Comparison of ENCODE assay signal across 16 cellular contexts in the genomic region with DNA sequence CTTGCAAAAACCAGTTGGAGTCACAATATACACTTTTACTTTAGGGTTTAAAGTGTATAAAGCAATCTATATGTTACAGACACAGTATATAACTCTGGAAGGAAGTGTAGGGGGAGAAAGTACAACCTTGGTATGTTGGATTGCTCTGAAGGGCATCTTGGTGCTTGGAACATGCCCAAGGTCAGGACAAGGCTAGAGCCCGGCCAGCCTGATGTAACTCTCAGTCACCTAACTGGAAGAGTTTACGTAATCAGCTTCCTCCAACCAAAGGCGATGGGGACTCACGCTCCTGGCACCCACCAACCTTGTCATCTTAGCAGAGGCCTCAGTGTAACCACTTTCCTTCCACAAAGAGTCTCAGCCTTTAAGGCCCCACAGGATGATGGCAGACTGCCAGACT.
A peak's percentile ranks its signal among the peaks of the same experiment; 100 is the strongest.
DNase-seq lines count a peak whose midpoint lies in the region; ATAC-seq, FAIRE-seq and TF ChIP-seq lines count a peak whose summit lies in the region.
"Had no signal": no experiment of that assay in that cellular context is flagged by ENCODE, and none has a peak within 500 bp of the region (broad histone marks: within the 10 kb centered on the region; RNA-seq: fewer than 3 reads in every experiment).

No MANE protein-coding gene starts in this region.

- 37% methylated on average over 4 of the region's 4 CpGs for WGBS in liver
- 100% methylated on average over 2 of the region's 4 CpGs for WGBS in HepG2 (ENCODE audit: low lambda C conversion rate)
- 27% methylated on average over 4 of the region's 4 CpGs for WGBS in K562 (ENCODE audit: insufficient coverage, low coverage, missing lambda C conversion rate)
- 51 to 53% methylated on average over 4 of the region's 4 CpGs for WGBS in pancreas, 2 donors

- TF ChIP-seq EP300 in HepG2 (IDR thresholded peaks at IDR 0.05; ENCODE audit: low read depth in 2 of 2, low read length in 2 of 2) (no peak), HepG2 (CRISPR knock-in tag; IDR thresholded peaks at IDR 0.05; ENCODE audit: borderline replicate concordance) (no peak), K562 (IDR thresholded peaks at IDR 0.05; ENCODE audit: low read length) (no peak)

- TF ChIP-seq RAD21 in liver (IDR thresholded peaks at IDR 0.05) (peak in 1 of 2 donors; percentile 6), HepG2 (CRISPR knock-in tag; IDR thresholded peaks at IDR 0.05) (no peak), K562 (CRISPR knock-in tag; conservative IDR thresholded peaks at IDR 0.05 in 1 of 2, IDR thresholded peaks at IDR 0.05 in 1 of 2) (no peak)

- CTCF ChIA-PET in HepG2 (lab: Yijun Ruan, JAX; ENCODE audit: low intra/inter-chr PET ratio, low total read pairs): no interaction called here
- CTCF ChIA-PET in K562 (lab: Yijun Ruan, JAX; ENCODE audit: low intra/inter-chr PET ratio): no interaction called here

- in situ Hi-C loops in HepG2 (cut with HindIII; ENCODE audit: extremely low pct_ligation_motif_present, low pct_unique_long_range_greater_than_20kb): no loop called here
- in situ Hi-C loops in K562 (cut with MboI): no loop called here
- in situ Hi-C loops in ACHN (cut with HindIII; ENCODE audit: low pct_ligation_motif_present, low pct_unique_long_range_greater_than_20kb, low sequenced_read_pairs): no loop called here

- POLR2A ChIA-PET in HepG2 (lab: Yijun Ruan, JAX): no interaction called here
- POLR2A ChIA-PET in K562 (lab: Yijun Ruan, JAX): no interaction called here

- H3K4me2 ChIP-seq in HepG2 (ENCODE audit: low read depth, low read length) (no peak overlapping the region), K562 (ENCODE audit: insufficient read depth, low read length) (no peak overlapping the region)
- H3K4me2 ChIP-seq: BLaER1 treated with 17β-estradiol and CSF1 and Interleukin-3, amounts not matched to agents 10 nM and 100 nM had no signal

- no peak for DNase-seq in HepG2 (ENCODE audit: low spot score)
- no peak for DNase-seq in K562 (ENCODE audit: extremely low read depth in 1 of 4, low spot score in 3 of 4)
- DNase-seq in pancreas: peak in 3 of 6 donors; percentile 17 to 70 (median 25)
- DNase-seq in effector CD8-positive, alpha-beta T cell (lab: John Stamatoyannopoulos, UW): no peak
- no peak for DNase-seq in ACHN
- DNase-seq in NCI-H1694 (lab: John Stamatoyannopoulos, UW): no peak
- DNase-seq: 8988T; Calu3; CD8-positive, alpha-beta T cell; DMS79 treated with DMSO at 0.1 percent for 48 hours; H9 had no signal

- no peaks in the 10 kb centered on the region for H3K27me3 ChIP-seq in liver (ENCODE audit: control insufficient read depth in 4 of 4, insufficient read depth in 4 of 4, low read length in 3 of 4)
- H3K27me3 ChIP-seq in HepG2 (ENCODE audit: control insufficient read depth in 1 of 2, insufficient read depth in 2 of 2, low read length in 2 of 2): no peaks in the 10 kb centered on the region
- H3K27me3 ChIP-seq in K562 (ENCODE audit: control insufficient read depth in 2 of 2, insufficient read depth in 2 of 2, low read length in 2 of 2): peaks cover 0 to 8% of the 10 kb centered on the region in 2 experiments; a peak in 1 of 5 replicates
- no peaks in the 10 kb centered on the region for H3K27me3 ChIP-seq in pancreas
- H3K27me3 ChIP-seq: BLaER1 treated with 17β-estradiol and CSF1 and Interleukin-3, amounts not matched to agents 10 nM and 100 nM had no signal

- no peaks in the 10 kb centered on the region for H4K20me1 ChIP-seq in HepG2 (ENCODE audit: insufficient read depth, low read length)
- H4K20me1 ChIP-seq in K562 (replicated peaks; ENCODE audit: control insufficient read depth, insufficient read depth, low read length): no peaks in the 10 kb centered on the region
- H4K20me1 ChIP-seq: BLaER1 treated with 17β-estradiol and CSF1 and Interleukin-3, amounts not matched to agents 10 nM and 100 nM had no signal

- H3K27ac ChIP-seq in liver (ENCODE audit: low read depth in 1 of 2, low read length in 2 of 2) (no peak overlapping the region), HepG2 (ENCODE audit: extremely low read length, insufficient read depth, low read length) (no peak overlapping the region), K562 (ENCODE audit: extremely low read depth, low read depth, low read length) (no peak overlapping the region), pancreas (no peak overlapping the region)
- H3K27ac ChIP-seq: BLaER1 treated with 17β-estradiol and CSF1 and Interleukin-3, amounts not matched to agents 10 nM and 100 nM had no signal

- H3K4me3 ChIP-seq in liver (ENCODE audit: low read depth in 1 of 3, low read length in 3 of 3) (no peak overlapping the region), HepG2 (replicated peaks in 1 of 3; ENCODE audit: insufficient read depth in 1 of 3, low read depth in 2 of 3, low read length in 3 of 3) (no peak overlapping the region), K562 (no peak overlapping the region), pancreas (no peak overlapping the region)
- H3K4me3 ChIP-seq: BLaER1 treated with 17β-estradiol and CSF1 and Interleukin-3, amounts not matched to agents 10 nM and 100 nM; GM12878 had no signal

- no peak overlapping the region for H2AFZ ChIP-seq in HepG2 (ENCODE audit: low read length)
- no peak overlapping the region for H2AFZ ChIP-seq in K562 (ENCODE audit: low read depth, low read length)

- H3K4me1 ChIP-seq in liver (ENCODE audit: control insufficient read depth in 4 of 4, insufficient read depth in 4 of 4, low read length in 3 of 4): peaks cover 5 to 17% (median 12%) of the 10 kb centered on the region in 4 donors
- 0 out of 2 replicates have a peak, but pooled peaks cover 4% of the 10 kb centered on the region for H3K4me1 ChIP-seq in HepG2 (ENCODE audit: insufficient read depth, low read length)
- H3K4me1 ChIP-seq in K562 (replicated peaks in 1 of 2; ENCODE audit: control insufficient read depth in 2 of 2, insufficient read depth in 2 of 2, low read length in 2 of 2): no peaks in the 10 kb centered on the region
- H3K4me1 ChIP-seq in pancreas: no peaks in the 10 kb centered on the region

- H3K9me1 ChIP-seq in K562 (ENCODE audit: control insufficient read depth, insufficient read depth, low read length): no peaks in the 10 kb centered on the region

- no peak overlapping the region for H3K9ac ChIP-seq in liver (ENCODE audit: low read depth in 1 of 2, low read length in 2 of 2)
- H3K9ac ChIP-seq in HepG2 (ENCODE audit: insufficient read depth, low read depth, low read length): no peak overlapping the region
- H3K9ac ChIP-seq in K562 (ENCODE audit: insufficient read depth in 1 of 2, low read depth in 2 of 2, low read length in 2 of 2): no peak overlapping the region
- H3K9ac ChIP-seq: BLaER1 treated with 17β-estradiol and CSF1 and Interleukin-3, amounts not matched to agents 10 nM and 100 nM had no signal

- H3K79me2 ChIP-seq in HepG2 (ENCODE audit: insufficient read depth, low read length) (no peaks in the 10 kb centered on the region), K562 (ENCODE audit: control insufficient read depth, insufficient read depth, low read length) (no peaks in the 10 kb centered on the region)

- no TSS peak for BruUV-seq in HepG2 (replicated peaks; lab: Mats Ljungman, UMichigan)
- no TSS peak for BruUV-seq in K562 (replicated peaks; lab: Mats Ljungman, UMichigan)

- intact Hi-C loops in HepG2 (cut with micrococcal nuclease; ENCODE audit: unreplicated experiment): no loop called here
- intact Hi-C loops in K562 (cut with micrococcal nuclease): no loop called here
- intact Hi-C loops in pancreas (cut with DNase I): no loop called here

- ATAC-seq in HepG2 (no peak), K562 (no peak), pancreas (peak; percentile 44 to 66 (median 62))
- ATAC-seq: CD8-positive, alpha-beta T cell; GM12878 had no signal

- H3K9me3 ChIP-seq in liver (ENCODE audit: control insufficient read depth in 4 of 4, low read length in 3 of 4) (no peaks in the 10 kb centered on the region), HepG2 (ENCODE audit: low read length) (no peaks in the 10 kb centered on the region), K562 (replicated peaks; ENCODE audit: control insufficient read depth, insufficient read depth, low read depth, low read length) (no peaks in the 10 kb centered on the region), pancreas (no peaks in the 10 kb centered on the region)

- H3K36me3 ChIP-seq in liver (ENCODE audit: control insufficient read depth in 4 of 4, insufficient read depth in 3 of 4, low read depth in 1 of 4, low read length in 3 of 4) (peaks cover 0 to under 1% (median 0%) of the 10 kb centered on the region in 4 donors), HepG2 (replicated peaks in 1 of 2; ENCODE audit: control insufficient read depth in 1 of 2, insufficient read depth in 2 of 2, low read length in 2 of 2) (peaks cover 2 to 4% of the 10 kb centered on the region in 2 experiments; a peak in 2 of 5 replicates), K562 (ENCODE audit: control insufficient read depth, insufficient read depth, low read length) (no peaks in the 10 kb centered on the region), pancreas (no peaks in the 10 kb centered on the region)
- H3K36me3 ChIP-seq: BLaER1 treated with 17β-estradiol and CSF1 and Interleukin-3, amounts not matched to agents 10 nM and 100 nM had no signal

- TF ChIP-seq POLR2A in HepG2 (IDR thresholded peaks at IDR 0.05; ENCODE audit: insufficient read depth in 1 of 2, low read depth in 2 of 2, low read length in 2 of 2) (no peak), K562 (conservative IDR thresholded peaks at IDR 0.05) (no peak)

- TF ChIP-seq CTCF in liver (IDR thresholded peaks at IDR 0.05; ENCODE audit: low read depth, low read length, missing input control): no peak
- TF ChIP-seq CTCF in HepG2 (CRISPR knock-in tag; IDR thresholded peaks at IDR 0.05): no peak
- no peak for TF ChIP-seq CTCF in K562 (IDR thresholded peaks at IDR 0.05 in 2 of 3, conservative IDR thresholded peaks at IDR 0.05 in 1 of 3; ENCODE audit: insufficient read depth in 2 of 3, low read depth in 1 of 3, low read length in 3 of 3)
- TF ChIP-seq CTCF in pancreas (IDR thresholded peaks at IDR 0.05): no peak

- FAIRE-seq in HepG2 (lab: Jason Lieb, UNC) (no peak), K562 (lab: Jason Lieb, UNC) (no peak), pancreas (lab: Jason Lieb, UNC) (no peak)
- FAIRE-seq: GM12878, GM19239, H1 had no signal

TF ChIP-seq in liver, 16 proteins besides CTCF, POLR2A, EP300 and RAD21 (continues in another document):
- peak; percentile 36 for TF ChIP-seq SP1 (IDR thresholded peaks at IDR 0.05)
- no peak for TF ChIP-seq NR2F2 (IDR thresholded peaks at IDR 0.05)
- peak; percentile 52 to 67 for TF ChIP-seq HNF4A (conservative IDR thresholded peaks at IDR 0.05)
- no peak for TF ChIP-seq FOXA1 (IDR thresholded peaks at IDR 0.05)
- no peak for TF ChIP-seq FOXA2 (IDR thresholded peaks at IDR 0.05)

TF ChIP-seq in HepG2, 621 proteins besides CTCF, POLR2A, EP300 and RAD21 (continues in another document):
- no peak for TF ChIP-seq KMT2A (CRISPR knock-in tag; IDR thresholded peaks at IDR 0.05)

TF ChIP-seq in K562, 482 proteins besides CTCF, POLR2A, EP300 and RAD21 (continues in another document):
- TF ChIP-seq ZNF175 (CRISPR knock-in tag; IDR thresholded peaks at IDR 0.05; ENCODE audit: low read depth) (peak; percentile 38; the same call in 1 of the 2 replicates), ZNF589 (CRISPR knock-in tag; IDR thresholded peaks at IDR 0.05; ENCODE audit: low read depth) (peak; percentile 44; the same call in 1 of the 2 replicates), CEBPG (CRISPR knock-in tag; IDR thresholded peaks at IDR 0.05) (no peak), CEBPG (tag; conservative IDR thresholded peaks at IDR 0.05 in 1 of 2, IDR thresholded peaks at IDR 0.05 in 1 of 2) (0 out of 4 replicates have a peak, but pooled peaks of 1 of the 2 experiments have one; percentile 43)

Comparison
In these comparisons a context has a peak if more than half of its experiments do, and no peak if none do; other contexts are left out.
1. ATAC-seq: peak in pancreas (4 of 4); none in HepG2 (single experiment) and K562 (single experiment).